In genomic region chr1:229342902-229343587, GRCh38 we compare ENCODE assay signal across 1 cellular context.
TF ChIP-seq lines count a peak whose summit lies in the region.

TSS of gene CCSAP (minus strand) at chr1:229343047. CDS start at chr1:229342465, 582 bp downstream.

TF ChIP-seq in SK-N-SH, 30 proteins besides CTCF, POLR2A, EP300 and RAD21 (continued from another document):
- TF ChIP-seq REST (IDR thresholded peaks at IDR 0.05; ENCODE audit: low read depth, low read length) (no peak), TAF1 (IDR thresholded peaks at IDR 0.05; ENCODE audit: borderline replicate concordance, low read depth, low read length) (no peak), EZH2phosphoT487 (IDR thresholded peaks at IDR 0.05; ENCODE audit: borderline replicate concordance, low read depth) (no peak), YY1 (IDR thresholded peaks at IDR 0.05; ENCODE audit: low read depth) (peak; percentile 30; the same call in 1 of the 2 replicates), TCF12 (IDR thresholded peaks at IDR 0.05) (no peak), NFIC (IDR thresholded peaks at IDR 0.05; ENCODE audit: borderline replicate concordance) (no peak), RFX5 (IDR thresholded peaks at IDR 0.05; ENCODE audit: low read length) (no peak), FOXM1 (IDR thresholded peaks at IDR 0.05; ENCODE audit: low read depth) (no peak), GABPA (IDR thresholded peaks at IDR 0.05; ENCODE audit: low read depth) (no peak), POLR2AphosphoS5 (IDR thresholded peaks at IDR 0.05; ENCODE audit: low read depth, low read length) (no peak), CHD2 (IDR thresholded peaks at IDR 0.05; ENCODE audit: low read length, partially characterized antibody) (no peak), GATA2 (CRISPR knock-in tag; IDR thresholded peaks at IDR 0.05) (peak; percentile 40; the same call in 1 of the 2 replicates), JUND (IDR thresholded peaks at IDR 0.05) (no peak), SIN3A (IDR thresholded peaks at IDR 0.05; ENCODE audit: borderline replicate concordance, low read depth, low read length) (peak; percentile 54; the same call in 1 of the 2 replicates)
